Comparison of ENCODE assay signal across 19 cellular contexts in the genomic region with DNA sequence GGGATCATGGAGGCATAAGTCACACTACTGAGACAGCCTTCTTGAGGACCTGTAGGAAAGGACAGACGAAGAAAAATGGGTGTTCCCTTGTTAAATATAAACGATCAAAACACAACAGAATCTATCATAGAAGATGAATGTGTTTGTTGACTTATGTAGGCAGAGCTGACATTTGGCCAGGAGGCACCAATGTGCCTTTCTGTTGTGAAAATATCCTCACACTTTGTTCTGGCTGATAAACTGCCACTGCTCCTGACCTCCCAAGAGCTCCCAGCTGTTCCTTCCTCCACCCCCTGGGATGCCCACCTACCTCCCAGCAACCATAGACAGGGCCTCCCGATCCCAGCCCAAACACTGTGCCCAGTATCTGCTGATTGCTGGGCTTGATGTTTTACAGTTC.
"Had no signal": no experiment of that assay in that cellular context is flagged by ENCODE, and none has a peak within 500 bp of the region (broad histone marks: within the 10 kb centered on the region; RNA-seq: fewer than 3 reads in every experiment).

No MANE protein-coding gene starts in this region.

- H3K36me3 ChIP-seq: neutrophil had no signal

- H3K4me1 Mint-ChIP-seq: endodermal cell; immature natural killer cell; naive thymus-derived CD4-positive, alpha-beta T cell; nephron progenitor cell; stimulated activated naive B cell treated with anti-CD40 and anti-IgM and Interleukin-4, amounts not matched to agents 10 μg/mL and 1 μg/mL and 100 μg/mL, for 72 hours had no signal

- H3K36me3 Mint-ChIP-seq: immature natural killer cell; naive thymus-derived CD4-positive, alpha-beta T cell; stimulated activated naive B cell treated with anti-CD40 and anti-IgM and Interleukin-4, amounts not matched to agents 10 μg/mL and 1 μg/mL and 100 μg/mL, for 72 hours had no signal

- H3K27me3 ChIP-seq: foreskin keratinocyte, neutrophil, spleen, stomach, tibial artery had no signal

- H3K27ac Mint-ChIP-seq: endodermal cell; immature natural killer cell; naive thymus-derived CD4-positive, alpha-beta T cell; nephron progenitor cell; stimulated activated naive B cell treated with anti-CD40 and anti-IgM and Interleukin-4, amounts not matched to agents 10 μg/mL and 1 μg/mL and 100 μg/mL, for 72 hours had no signal

- H3K4me3 Mint-ChIP-seq: endodermal cell; immature natural killer cell; naive thymus-derived CD4-positive, alpha-beta T cell; nephron progenitor cell; stimulated activated naive B cell treated with anti-CD40 and anti-IgM and Interleukin-4, amounts not matched to agents 10 μg/mL and 1 μg/mL and 100 μg/mL, for 72 hours had no signal

- ATAC-seq: foreskin keratinocyte; naive thymus-derived CD4-positive, alpha-beta T cell; sciatic nerve; stimulated activated naive B cell treated with anti-CD40 and anti-IgM and Interleukin-4, amounts not matched to agents 10 μg/mL and 1 μg/mL and 100 μg/mL, for 72 hours had no signal

- H3K4me3 ChIP-seq: spleen, stomach, tibial artery had no signal

- H3K9me3 Mint-ChIP-seq: endodermal cell; nephron progenitor cell; stimulated activated naive B cell treated with anti-CD40 and anti-IgM and Interleukin-4, amounts not matched to agents 10 μg/mL and 1 μg/mL and 100 μg/mL, for 72 hours had no signal

- H3K27ac ChIP-seq: foreskin keratinocyte, neutrophil, spleen, stomach, tibial artery had no signal

- DNase-seq: dermis blood vessel endothelial cell; effector CD4-positive, alpha-beta T cell; endodermal cell; erythroblast; foreskin keratinocyte; immature natural killer cell; kidney; mesendoderm; naive thymus-derived CD4-positive, alpha-beta T cell; nephron progenitor cell; spleen; stimulated activated CD4-positive, alpha-beta T cell treated with anti-CD3 and anti-CD28 coated beads, Interleukin-15, amount 100 ng/mL, for 24 hours; stimulated activated CD4-positive, alpha-beta T cell treated with anti-CD3 and anti-CD28 coated beads, Interleukin-2, amount 100 ng/mL, for 24 hours; stimulated activated CD4-positive, alpha-beta T cell treated with anti-CD3 and anti-CD28 coated beads, Interleukin-4, amount 100 ng/mL, for 4 hours; stimulated activated naive B cell treated with anti-CD40 and anti-IgM and Interleukin-4, amounts not matched to agents 10 μg/mL and 1 μg/mL and 100 μg/mL, for 72 hours; stomach; tibial artery had no signal

- H3K4me1 ChIP-seq: foreskin keratinocyte, spleen, stomach, tibial artery had no signal

- H3K9me3 ChIP-seq: neutrophil, spleen, stomach, tibial artery had no signal
